ENCODE assay signal across 8 cellular contexts in genomic region chr14:20624495-20625070, GRCh38. TPM values are rescaled to one million over a fixed set of nuclear protein-coding genes. Genes with fewer than 3 reads are reported as not detected.
DNase-seq lines count a peak whose midpoint lies in the region; ATAC-seq and TF ChIP-seq lines count a peak whose summit lies in the region.

No MANE protein-coding gene starts in this region.

- intact Hi-C loops in left colon (cut with DNase I, micrococcal nuclease), result no loop called here

- H3K4me3 Mint-ChIP-seq in stimulated activated naive B cell treated with anti-CD40 and anti-IgM and Interleukin-4, amounts not matched to agents 10 μg/mL and 1 μg/mL and 100 μg/mL, for 72 hours, result peak overlapping the region; percentile 58 to 69

- H3K27me3 Mint-ChIP-seq in stimulated activated naive B cell treated with anti-CD40 and anti-IgM and Interleukin-4, amounts not matched to agents 10 μg/mL and 1 μg/mL and 100 μg/mL, for 72 hours, result peaks cover 12 to 61% of the 10 kb centered on the region in 2 donors

- H3K4me1 Mint-ChIP-seq in stimulated activated naive B cell treated with anti-CD40 and anti-IgM and Interleukin-4, amounts not matched to agents 10 μg/mL and 1 μg/mL and 100 μg/mL, for 72 hours, result peaks cover 41 to 52% of the 10 kb centered on the region in 2 donors

- DNase-seq in EL, result peak; percentile 83
- peak; percentile 36 for DNase-seq in T follicular helper cell (ENCODE audit: low read depth)
- peak; percentile 74 for DNase-seq in choroid plexus epithelial cell (ENCODE audit: low read depth)
- peak; percentile 79 to 86 for DNase-seq in left colon
- no peak for DNase-seq in stimulated activated naive B cell treated with anti-CD40 and anti-IgM and Interleukin-4, amounts not matched to agents 10 μg/mL and 1 μg/mL and 100 μg/mL, for 72 hours
- no peak for DNase-seq in Ammon's horn (ENCODE audit: low spot score)
- DNase-seq in NCI-H510A (lab: John Stamatoyannopoulos, UW), result no peak

- ATAC-seq in HG03095 (IDR thresholded peaks at IDR 0.05; ENCODE audit: unreplicated experiment) (peak; percentile 45), left colon (peak; percentile 98)
- ATAC-seq in stimulated activated naive B cell treated with anti-CD40 and anti-IgM and Interleukin-4, amounts not matched to agents 10 μg/mL and 1 μg/mL and 100 μg/mL, for 72 hours (replicated peaks), result peak; percentile 71 to 77

- H3K27ac Mint-ChIP-seq in stimulated activated naive B cell treated with anti-CD40 and anti-IgM and Interleukin-4, amounts not matched to agents 10 μg/mL and 1 μg/mL and 100 μg/mL, for 72 hours, result peak overlapping the region; percentile 98

- H3K9me3 Mint-ChIP-seq in stimulated activated naive B cell treated with anti-CD40 and anti-IgM and Interleukin-4, amounts not matched to agents 10 μg/mL and 1 μg/mL and 100 μg/mL, for 72 hours, result no peaks in the 10 kb centered on the region

- H3K36me3 Mint-ChIP-seq in stimulated activated naive B cell treated with anti-CD40 and anti-IgM and Interleukin-4, amounts not matched to agents 10 μg/mL and 1 μg/mL and 100 μg/mL, for 72 hours, result peaks cover 0 to 3% of the 10 kb centered on the region in 2 donors

- TF ChIP-seq CTCF in choroid plexus epithelial cell (conservative IDR thresholded peaks at IDR 0.05; ENCODE audit: low read depth, low read length), result no peak

- H3K4me3 ChIP-seq in choroid plexus epithelial cell (ENCODE audit: low read depth, low read length), result peak overlapping the region; percentile 53

RNA-seq across cellular contexts. Expression of gene OR6S1, which starts 16.9 kb away (rescaled TPM):
- total RNA-seq in left colon, result not detected

RNA-seq across cellular contexts. Expression of gene RNASE12, which starts 33.4 kb away (rescaled TPM):
- total RNA-seq in left colon, result not detected

RNA-seq across cellular contexts. Expression of gene RNASE11, which starts 36.8 kb away (rescaled TPM):
- not detected for total RNA-seq in left colon

RNA-seq across cellular contexts. Expression of gene RNASE4, which starts 59.8 kb away (rescaled TPM):
- total RNA-seq in left colon, result 10 to 100 TPM; 52.2 to 62.1 TPM

Comparison
In these comparisons a context has a peak if more than half of its experiments do, and no peak if none do; other contexts are left out.
1. DNase-seq: peak in EL (single experiment), T follicular helper cell (single experiment), choroid plexus epithelial cell (single experiment) and left colon (2 of 2); none in stimulated activated naive B cell treated with anti-CD40 and anti-IgM and Interleukin-4, amounts not matched to agents 10 μg/mL and 1 μg/mL and 100 μg/mL, for 72 hours (single experiment), Ammon's horn (single experiment) and NCI-H510A (single experiment).
2. ATAC-seq: peak in every context shown above with its lines; median percentile 98 in left colon; 74 in stimulated activated naive B cell treated with anti-CD40 and anti-IgM and Interleukin-4, amounts not matched to agents 10 μg/mL and 1 μg/mL and 100 μg/mL, for 72 hours; 45 in HG03095.